In the genomic region with DNA sequence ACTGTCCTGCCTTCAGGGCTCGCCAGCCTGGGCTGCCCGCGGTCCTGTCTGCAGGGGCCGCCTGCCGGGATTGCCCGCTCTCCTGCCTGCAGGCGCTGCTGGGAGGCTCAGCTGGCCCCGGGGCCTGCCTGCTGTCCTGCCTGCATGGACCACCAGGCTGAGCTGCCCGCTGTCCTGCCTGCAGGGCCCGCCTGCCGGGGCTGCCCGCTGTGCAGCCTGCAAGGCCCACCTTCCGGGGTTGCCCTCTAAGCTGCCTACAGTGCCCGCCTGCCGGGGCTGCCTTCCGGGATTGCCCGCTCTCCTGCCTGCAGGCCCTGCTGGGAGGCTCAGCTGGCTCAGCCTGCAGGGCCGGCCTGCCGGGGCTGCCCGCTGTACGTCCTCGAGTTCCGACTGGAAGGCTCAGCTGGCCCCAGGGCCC, we compare ENCODE assay signal across 8 cellular contexts.
A peak's percentile ranks its signal among the peaks of the same experiment; 100 is the strongest.
DNase-seq lines count a peak whose midpoint lies in the region; ATAC-seq and TF ChIP-seq lines count a peak whose summit lies in the region.

No MANE protein-coding gene starts in this region.

- H3K36me3 ChIP-seq in CD4-positive, CD25-positive, alpha-beta regulatory T cell (ENCODE audit: control insufficient read depth, insufficient read depth, low read length) = no peaks in the 10 kb centered on the region
- H3K36me3 ChIP-seq in right lobe of liver (no peaks in the 10 kb centered on the region), suprapubic skin (no peaks in the 10 kb centered on the region)

- TF ChIP-seq POLR2A in right lobe of liver (IDR thresholded peaks at IDR 0.05) (no peak), suprapubic skin (IDR thresholded peaks at IDR 0.05) (no peak)

- no peak overlapping the region for H3K4me3 ChIP-seq in CD4-positive, CD25-positive, alpha-beta regulatory T cell (ENCODE audit: low read depth, low read length)
- H3K4me3 ChIP-seq in right lobe of liver (peak overlapping the region; percentile 46 to 60 (median 58)), suprapubic skin (peak overlapping the region; percentile 43)

- H3K9me3 Mint-ChIP-seq in CD4-positive, CD25-positive, alpha-beta regulatory T cell = peaks cover 1 to 53% (median 22%) of the 10 kb centered on the region in 7 donors
- H3K9me3 Mint-ChIP-seq in activated T-helper 1 cell treated with anti-CD3 and anti-CD28 coated beads, Interleukin-12 subunit alpha, Interleukin-12 subunit beta, Interleukin-2, Interleukin-4 antibody, amounts not matched to agents 30 ng/mL and 10 ng/mL and 1 ng/mL, durations not matched to agents 14 hours and 24 hours and 36 hours = peaks cover 59% of the 10 kb centered on the region

- peak in 2 of 3 donors; percentile 28 to 73 for DNase-seq in CD4-positive, CD25-positive, alpha-beta regulatory T cell
- DNase-seq in activated T-helper 1 cell treated with anti-CD3 and anti-CD28 coated beads, Interleukin-12 subunit alpha, Interleukin-12 subunit beta, Interleukin-2, Interleukin-4 antibody, amounts not matched to agents 30 ng/mL and 10 ng/mL and 1 ng/mL, durations not matched to agents 14 hours and 24 hours and 36 hours (ENCODE audit: low spot score) = no peak
- DNase-seq in right lobe of liver = peak in 2 of 3 donors; percentile 57 to 58
- DNase-seq in suprapubic skin (ENCODE audit: low spot score in 2 of 2) = no peak
- DNase-seq in hepatic stellate cell (ENCODE audit: low spot score) = no peak
- DNase-seq in kidney glomerular epithelial cell (lab: John Stamatoyannopoulos, UW) = no peak

- H3K27ac ChIP-seq in CD4-positive, CD25-positive, alpha-beta regulatory T cell (ENCODE audit: insufficient read depth, low read length, poor library complexity, severe bottlenecking) = peak overlapping the region; percentile 1
- H3K27ac ChIP-seq in right lobe of liver (peak overlapping the region; percentile 58 to 71 (median 67)), suprapubic skin (peak overlapping the region; percentile 60)

- peak overlapping the region in 1 of 4 donors; percentile 90 for H3K4me3 Mint-ChIP-seq in CD4-positive, CD25-positive, alpha-beta regulatory T cell
- H3K4me3 Mint-ChIP-seq in activated T-helper 1 cell treated with anti-CD3 and anti-CD28 coated beads, Interleukin-12 subunit alpha, Interleukin-12 subunit beta, Interleukin-2, Interleukin-4 antibody, amounts not matched to agents 30 ng/mL and 10 ng/mL and 1 ng/mL, durations not matched to agents 14 hours and 24 hours and 36 hours = peak overlapping the region; percentile 15

- H3K4me1 Mint-ChIP-seq in CD4-positive, CD25-positive, alpha-beta regulatory T cell = peaks cover 0 to 14% (median 7%) of the 10 kb centered on the region in 4 donors
- peaks cover 8% of the 10 kb centered on the region for H3K4me1 Mint-ChIP-seq in activated T-helper 1 cell treated with anti-CD3 and anti-CD28 coated beads, Interleukin-12 subunit alpha, Interleukin-12 subunit beta, Interleukin-2, Interleukin-4 antibody, amounts not matched to agents 30 ng/mL and 10 ng/mL and 1 ng/mL, durations not matched to agents 14 hours and 24 hours and 36 hours (ENCODE audit: low read depth)

- no peak for TF ChIP-seq CTCF in right lobe of liver (IDR thresholded peaks at IDR 0.05)
- TF ChIP-seq CTCF in suprapubic skin (IDR thresholded peaks at IDR 0.05) = no peak

- H3K9me3 ChIP-seq in CD4-positive, CD25-positive, alpha-beta regulatory T cell (ENCODE audit: control insufficient read depth in 2 of 2, low read length in 2 of 2) = peaks cover 29 to 46% of the 10 kb centered on the region in 2 experiments
- H3K9me3 ChIP-seq in right lobe of liver (no peaks in the 10 kb centered on the region), suprapubic skin (peaks cover 49% of the 10 kb centered on the region)

- intact Hi-C loops in activated T-helper 1 cell treated with anti-CD3 and anti-CD28 coated beads, Interleukin-12 subunit alpha, Interleukin-12 subunit beta, Interleukin-2, Interleukin-4 antibody, amounts not matched to agents 30 ng/mL and 10 ng/mL and 1 ng/mL, durations not matched to agents 14 hours and 24 hours and 36 hours (cut with micrococcal nuclease) = loop anchor here (10.0 kb wide), 1 partner anchor 186 kb away; a partner anchor contains a TSS
- intact Hi-C loops in right lobe of liver (cut with DNase I) = no loop called here

- no peak for TF ChIP-seq EP300 in suprapubic skin (IDR thresholded peaks at IDR 0.05)

- WGBS in right lobe of liver (ENCODE audit: insufficient coverage, low coverage, low lambda C conversion rate, missing lambda C conversion rate) = no CpG with 5 or more reads among the region's 23 CpGs
- 100% methylated on average over 1 of the region's 23 CpGs for WGBS in suprapubic skin

- no peaks in the 10 kb centered on the region for H3K4me1 ChIP-seq in CD4-positive, CD25-positive, alpha-beta regulatory T cell (ENCODE audit: control insufficient read depth, insufficient read depth, low read length, poor library complexity, severe bottlenecking)
- H3K4me1 ChIP-seq in right lobe of liver (no peaks in the 10 kb centered on the region), suprapubic skin (no peaks in the 10 kb centered on the region)

- no peaks in the 10 kb centered on the region for H3K27me3 Mint-ChIP-seq in CD4-positive, CD25-positive, alpha-beta regulatory T cell
- H3K27me3 Mint-ChIP-seq in activated T-helper 1 cell treated with anti-CD3 and anti-CD28 coated beads, Interleukin-12 subunit alpha, Interleukin-12 subunit beta, Interleukin-2, Interleukin-4 antibody, amounts not matched to agents 30 ng/mL and 10 ng/mL and 1 ng/mL, durations not matched to agents 14 hours and 24 hours and 36 hours (ENCODE audit: insufficient read depth) = no peaks in the 10 kb centered on the region

- ATAC-seq in CD4-positive, CD25-positive, alpha-beta regulatory T cell (ENCODE audit: low read depth in 2 of 2) = peak; percentile 48 to 59
- ATAC-seq in HG03378 (IDR thresholded peaks at IDR 0.05; ENCODE audit: unreplicated experiment) (peak; percentile 37), right lobe of liver (peak; percentile 65 to 77 (median 72)), GM18502 (IDR thresholded peaks at IDR 0.05; ENCODE audit: poor library complexity, unreplicated experiment) (no peak)

- no peak overlapping the region for H3K27ac Mint-ChIP-seq in CD4-positive, CD25-positive, alpha-beta regulatory T cell
- no peak overlapping the region for H3K27ac Mint-ChIP-seq in activated T-helper 1 cell treated with anti-CD3 and anti-CD28 coated beads, Interleukin-12 subunit alpha, Interleukin-12 subunit beta, Interleukin-2, Interleukin-4 antibody, amounts not matched to agents 30 ng/mL and 10 ng/mL and 1 ng/mL, durations not matched to agents 14 hours and 24 hours and 36 hours

- no peaks in the 10 kb centered on the region for H3K27me3 ChIP-seq in CD4-positive, CD25-positive, alpha-beta regulatory T cell (ENCODE audit: control insufficient read depth, insufficient read depth, low read length)
- H3K27me3 ChIP-seq in right lobe of liver (no peaks in the 10 kb centered on the region), suprapubic skin (no peaks in the 10 kb centered on the region)

- no peaks in the 10 kb centered on the region for H3K36me3 Mint-ChIP-seq in CD4-positive, CD25-positive, alpha-beta regulatory T cell
- no peaks in the 10 kb centered on the region for H3K36me3 Mint-ChIP-seq in activated T-helper 1 cell treated with anti-CD3 and anti-CD28 coated beads, Interleukin-12 subunit alpha, Interleukin-12 subunit beta, Interleukin-2, Interleukin-4 antibody, amounts not matched to agents 30 ng/mL and 10 ng/mL and 1 ng/mL, durations not matched to agents 14 hours and 24 hours and 36 hours (ENCODE audit: low read depth)

Comparison
In these comparisons a context has a peak if more than half of its experiments do, and no peak if none do; other contexts are left out.
1. DNase-seq: peak in CD4-positive, CD25-positive, alpha-beta regulatory T cell (2 of 3) and right lobe of liver (2 of 3); none in activated T-helper 1 cell treated with anti-CD3 and anti-CD28 coated beads, Interleukin-12 subunit alpha, Interleukin-12 subunit beta, Interleukin-2, Interleukin-4 antibody, amounts not matched to agents 30 ng/mL and 10 ng/mL and 1 ng/mL, durations not matched to agents 14 hours and 24 hours and 36 hours (single experiment), suprapubic skin (0 of 2), hepatic stellate cell (single experiment) and kidney glomerular epithelial cell (single experiment).
2. H3K27ac ChIP-seq: peak in every context shown above with its lines; median percentile 67 in right lobe of liver; 60 in suprapubic skin; 1 in CD4-positive, CD25-positive, alpha-beta regulatory T cell.